Comparison of ENCODE assay signal across 35 cellular contexts in genomic region chr9:118612201-118612600, GRCh38.
"Had no signal": no experiment of that assay in that cellular context is flagged by ENCODE, and none has a peak within 500 bp of the region (broad histone marks: within the 10 kb centered on the region; RNA-seq: fewer than 3 reads in every experiment).

No MANE protein-coding gene starts in this region.

- H3K4me3 ChIP-seq: MG63 had no signal

- H3K9ac ChIP-seq: KMS-11 had no signal

- H3K36me3 ChIP-seq: MG63 had no signal

- H3K27me3 ChIP-seq: MG63 had no signal

- H3K27ac ChIP-seq: KMS-11 had no signal

- H3K4me2 ChIP-seq: KMS-11 had no signal

- H3K9me3 ChIP-seq: MG63 had no signal

- DNase-seq: Karpas-422, Kasumi-1, MG63, MM.1S, MV-4-11, NCI-H1048, NCI-H1092, NCI-H1092 treated with DMSO at 0.1 percent for 48 hours, NCI-H1105, NCI-H1105 treated with DMSO at 0.1 percent for 48 hours, NCI-H1417, NCI-H1417 treated with DMSO at 0.1 percent for 48 hours, NCI-H1436, NCI-H1436 treated with DMSO at 0.1 percent for 48 hours, NCI-H146, NCI-H1694, NCI-H1694 treated with DMSO at 0.1 percent for 48 hours, NCI-H187, NCI-H187 treated with DMSO at 0.1 percent for 48 hours, NCI-H1930, NCI-H2029, NCI-H2029 treated with DMSO at 0.1 percent for 48 hours, NCI-H2081, NCI-H2081 treated with DMSO at 0.1 percent for 48 hours, NCI-H2107, NCI-H2171, NCI-H2171 treated with DMSO at 0.1 percent for 48 hours, NCI-H2227 treated with DMSO at 0.1 percent for 48 hours, NCI-H226, NCI-H345, NCI-H446, NCI-H446 treated with DMSO at 0.1 percent for 48 hours, NCI-H510A, NCI-H510A treated with DMSO at 0.1 percent for 48 hours had no signal
